In the genomic region with DNA sequence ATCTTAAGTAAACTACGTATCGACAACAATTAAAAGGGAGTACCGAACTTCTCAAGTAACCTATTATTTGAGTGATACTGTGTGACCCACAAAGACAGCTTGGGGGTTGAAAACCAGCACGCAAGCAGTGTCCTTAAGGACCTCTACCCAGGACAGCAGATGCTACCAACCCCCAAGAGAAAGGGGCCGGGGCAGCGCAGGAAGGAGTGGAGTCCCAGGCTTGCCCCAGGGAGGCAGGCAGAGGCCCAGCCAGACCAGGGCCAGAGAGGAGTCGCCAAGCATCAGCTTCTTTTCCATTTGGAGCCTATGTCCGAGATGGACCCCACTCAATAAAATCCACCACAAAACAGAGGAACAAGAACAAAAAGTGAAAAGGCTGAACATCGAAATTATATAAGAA, we compare ENCODE assay signal across 18 cellular contexts. TPM values are rescaled to one million over a fixed set of nuclear protein-coding genes. Genes with fewer than 3 reads are reported as not detected.
DNase-seq lines count a peak whose midpoint lies in the region; ATAC-seq and TF ChIP-seq lines count a peak whose summit lies in the region.
"Had no signal": no experiment of that assay in that cellular context is flagged by ENCODE, and none has a peak within 500 bp of the region (broad histone marks: within the 10 kb centered on the region; RNA-seq: fewer than 3 reads in every experiment).

No MANE protein-coding gene starts in this region.

- intact Hi-C loops in Right ventricle myocardium superior (cut with DNase I): no loop called here

- no peak overlapping the region for H2AFZ ChIP-seq in hepatocyte

- 86% methylated on average over 9 of the region's 9 CpGs for WGBS in hepatocyte (ENCODE audit: low lambda C conversion rate, missing lambda C conversion rate)

- no peaks in the 10 kb centered on the region for H3K27me3 ChIP-seq in right atrium auricular region
- H3K27me3 ChIP-seq in brain microvascular endothelial cell (replicated peaks): no peaks in the 10 kb centered on the region
- no peaks in the 10 kb centered on the region for H3K27me3 ChIP-seq in hepatocyte
- H3K27me3 ChIP-seq: uterus had no signal

- H3K27ac ChIP-seq in right atrium auricular region (no peak overlapping the region), brain microvascular endothelial cell (peak overlapping the region; percentile 27), hepatocyte (no peak overlapping the region)
- H3K27ac ChIP-seq: uterus had no signal

- peaks cover 100% of the 10 kb centered on the region for H4K20me1 ChIP-seq in hepatocyte (ENCODE audit: insufficient read depth, poor library complexity, severe bottlenecking)

- H3K9me3 Mint-ChIP-seq in stimulated activated naive B cell treated with anti-CD40 and anti-IgM and Interleukin-4, amounts not matched to agents 10 μg/mL and 1 μg/mL and 100 μg/mL, for 72 hours: no peaks in the 10 kb centered on the region
- H3K9me3 Mint-ChIP-seq: CD14-positive monocyte had no signal

- H3K4me2 ChIP-seq in hepatocyte: peak overlapping the region; percentile 35

- in situ Hi-C loops in brain microvascular endothelial cell (cut with HindIII; ENCODE audit: low pct_ligation_motif_present, low sequenced_read_pairs): no loop called here

- peak overlapping the region; percentile 56 for H3K27ac Mint-ChIP-seq in stimulated activated naive B cell treated with anti-CD40 and anti-IgM and Interleukin-4, amounts not matched to agents 10 μg/mL and 1 μg/mL and 100 μg/mL, for 72 hours

- peaks cover 42% of the 10 kb centered on the region for H3K36me3 ChIP-seq in right atrium auricular region
- H3K36me3 ChIP-seq in brain microvascular endothelial cell (replicated peaks): peaks cover 29% of the 10 kb centered on the region
- no peaks in the 10 kb centered on the region for H3K36me3 ChIP-seq in hepatocyte (replicated peaks; ENCODE audit: insufficient read depth, low read depth)
- H3K36me3 ChIP-seq: uterus had no signal

- H3K4me3 ChIP-seq in right atrium auricular region (no peak overlapping the region), brain microvascular endothelial cell (ENCODE audit: low read depth, low read length) (no peak overlapping the region), hepatocyte (no peak overlapping the region)
- H3K4me3 ChIP-seq: uterus had no signal

- peaks cover 30 to 69% of the 10 kb centered on the region in 2 donors for H3K4me1 Mint-ChIP-seq in stimulated activated naive B cell treated with anti-CD40 and anti-IgM and Interleukin-4, amounts not matched to agents 10 μg/mL and 1 μg/mL and 100 μg/mL, for 72 hours

- ATAC-seq in Right ventricle myocardium superior (ENCODE audit: poor library complexity) (peak; percentile 32), GM21360 (IDR thresholded peaks at IDR 0.05; ENCODE audit: unreplicated experiment) (no peak)
- no peak for ATAC-seq in stimulated activated naive B cell treated with anti-CD40 and anti-IgM and Interleukin-4, amounts not matched to agents 10 μg/mL and 1 μg/mL and 100 μg/mL, for 72 hours (replicated peaks)

- H3K4me1 ChIP-seq in right atrium auricular region: peaks cover 0 to 64% of the 10 kb centered on the region in 2 donors
- peaks cover 20% of the 10 kb centered on the region for H3K4me1 ChIP-seq in hepatocyte (ENCODE audit: insufficient read depth)

- H3K79me2 ChIP-seq in hepatocyte: peaks cover 100% of the 10 kb centered on the region

- peaks cover 28 to 31% of the 10 kb centered on the region in 2 donors for H3K36me3 Mint-ChIP-seq in stimulated activated naive B cell treated with anti-CD40 and anti-IgM and Interleukin-4, amounts not matched to agents 10 μg/mL and 1 μg/mL and 100 μg/mL, for 72 hours

- H3K9me3 ChIP-seq in right atrium auricular region: no peaks in the 10 kb centered on the region
- no peaks in the 10 kb centered on the region for H3K9me3 ChIP-seq in hepatocyte (ENCODE audit: low read depth)
- H3K9me3 ChIP-seq: uterus had no signal

- DNase-seq in Right ventricle myocardium superior (no peak), right atrium auricular region (ENCODE audit: low spot score) (no peak), brain microvascular endothelial cell (no peak), hepatocyte (ENCODE audit: low spot score) (no peak), NCI-H510A (lab: John Stamatoyannopoulos, UW) (no peak), GOT3 (lab: John Stamatoyannopoulos, UW) (no peak)
- DNase-seq in stimulated activated naive B cell treated with anti-CD40 and anti-IgM and Interleukin-4, amounts not matched to agents 10 μg/mL and 1 μg/mL and 100 μg/mL, for 72 hours: no peak
- DNase-seq: activated CD4-positive, alpha-beta T cell treated with anti-CD3 and anti-CD28 coated beads, Interleukin-2, amount 50 U/mL, for 48 hours; activated T-cell treated with anti-CD3 and anti-CD28 coated beads, Interleukin-2, amount 50 U/mL, for 48 hours; kidney glomerular epithelial cell; NCI-H524 treated with DMSO at 0.1 percent for 48 hours; PC-3; stimulated activated naive CD8-positive, alpha-beta T cell treated with anti-CD3 and anti-CD28 coated beads, Interleukin-15, Interleukin-2, amounts not matched to agents 100 U/mL and 50 U/mL, for 24 hours; uterus had no signal

- no peaks in the 10 kb centered on the region for H3K9me2 ChIP-seq in hepatocyte (replicated peaks; ENCODE audit: insufficient read depth)

- no peak for TF ChIP-seq CTCF in right atrium auricular region (IDR thresholded peaks at IDR 0.05)
- TF ChIP-seq CTCF in brain microvascular endothelial cell (IDR thresholded peaks at IDR 0.05; ENCODE audit: low read depth, low read length, missing control alignments): no peak
- TF ChIP-seq CTCF in hepatocyte (IDR thresholded peaks at IDR 0.05; ENCODE audit: poor library complexity): no peak

- H3K27me3 Mint-ChIP-seq in stimulated activated naive B cell treated with anti-CD40 and anti-IgM and Interleukin-4, amounts not matched to agents 10 μg/mL and 1 μg/mL and 100 μg/mL, for 72 hours: no peaks in the 10 kb centered on the region
- H3K27me3 Mint-ChIP-seq: progenitor cell of endocrine pancreas had no signal

- no peak overlapping the region for H3K4me3 Mint-ChIP-seq in stimulated activated naive B cell treated with anti-CD40 and anti-IgM and Interleukin-4, amounts not matched to agents 10 μg/mL and 1 μg/mL and 100 μg/mL, for 72 hours
- H3K4me3 Mint-ChIP-seq: CD14-positive monocyte had no signal

RNA-seq across cellular contexts. Expression of gene DIDO1, which starts 11.9 kb away (rescaled TPM):
- 32.3 TPM for total RNA-seq in Right ventricle myocardium superior
- 10 to 100 TPM; 34.7 to 37.5 TPM for total RNA-seq in right atrium auricular region
- 31.5 and 31.6 TPM in 2 replicates for total RNA-seq in hepatocyte
- 23.7 and 26.5 TPM in 2 replicates for polyA plus RNA-seq in hepatocyte

RNA-seq across cellular contexts. Expression of gene GID8, which starts 23.5 kb away (rescaled TPM):
- total RNA-seq in Right ventricle myocardium superior: 15.5 TPM
- 10 to 100 TPM; 16.8 to 18.7 TPM for total RNA-seq in right atrium auricular region
- total RNA-seq in hepatocyte: 35.4 and 35.5 TPM in 2 replicates
- polyA plus RNA-seq in hepatocyte: 16.5 and 17.9 TPM in 2 replicates

RNA-seq across cellular contexts. Expression of gene SLC17A9, which starts 38.1 kb away (rescaled TPM):
- total RNA-seq in Right ventricle myocardium superior (0.73 TPM), right atrium auricular region (1 to 10 TPM; 1.3 to 1.8 TPM), hepatocyte (17.3 and 26.9 TPM in 2 replicates)
- polyA plus RNA-seq in hepatocyte: 83.9 and 113 TPM in 2 replicates
- total RNA-seq: A172, PC-3 had no signal

RNA-seq across cellular contexts. Expression of gene TCFL5, which starts 52.8 kb away (rescaled TPM):
- total RNA-seq in Right ventricle myocardium superior: 6.1 TPM
- total RNA-seq in right atrium auricular region: 1 to 10 TPM; 4.8 to 6.4 TPM
- total RNA-seq in hepatocyte: 9.1 and 9.5 TPM in 2 replicates
- polyA plus RNA-seq in hepatocyte: 8.5 and 10.5 TPM in 2 replicates
